13 cellular contexts compared by ENCODE assay signal in the genomic region with DNA sequence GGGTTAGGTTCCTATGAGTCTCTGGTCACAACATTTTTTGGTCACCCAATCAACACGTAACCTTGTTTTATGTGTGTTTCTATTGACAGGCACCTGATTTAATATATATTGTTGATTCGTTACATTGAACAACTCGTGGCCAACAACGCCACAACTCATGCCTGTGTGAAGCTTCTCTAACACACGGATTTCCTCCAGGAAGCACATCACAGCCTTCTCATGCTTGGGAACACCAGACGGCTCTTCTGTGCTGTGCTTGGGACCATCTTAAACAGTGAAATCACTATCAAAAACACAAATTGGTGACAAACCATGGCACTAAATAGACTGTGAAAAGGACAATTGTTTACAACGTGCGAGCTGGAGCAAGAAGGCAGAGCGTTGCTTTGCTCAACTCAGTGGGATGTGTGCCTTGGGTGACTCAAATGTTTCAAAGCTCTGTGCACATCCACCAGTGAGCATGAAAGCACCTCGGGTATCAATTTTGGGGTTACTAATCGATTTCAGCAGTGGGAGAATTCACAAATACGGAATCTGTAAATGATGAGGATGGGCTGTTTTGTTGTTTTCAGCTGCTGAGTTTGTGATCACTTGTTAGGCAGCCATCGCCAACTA.
DNase-seq lines count a peak whose midpoint lies in the region; ATAC-seq and TF ChIP-seq lines count a peak whose summit lies in the region.
"Had no signal": no experiment of that assay in that cellular context is flagged by ENCODE, and none has a peak within 500 bp of the region (broad histone marks: within the 10 kb centered on the region; RNA-seq: fewer than 3 reads in every experiment).

No MANE protein-coding gene starts in this region.

- H3K79me2 ChIP-seq in PC-3 (ENCODE audit: low read length) = no peaks in the 10 kb centered on the region

- ATAC-seq in PC-3 (peak; percentile 7), lower lobe of right lung (no peak), upper lobe of left lung (ENCODE audit: low FRiP score in 2 of 2) (peak in 1 of 2 donors; percentile 55), GM21825 (IDR thresholded peaks at IDR 0.05; ENCODE audit: unreplicated experiment) (no peak)
- ATAC-seq: stimulated activated effector memory CD8-positive, alpha-beta T cell treated with anti-CD3 and anti-CD28 coated beads, Interleukin-12 subunit alpha, Interleukin-12 subunit beta, amount 100 ng/mL, for 72 hours had no signal

- no peak for TF ChIP-seq POLR2A in upper lobe of left lung (IDR thresholded peaks at IDR 0.05)

- no peak for DNase-seq in PC-3
- DNase-seq in caudate nucleus (lab: John Stamatoyannopoulos, UW) = no peak
- DNase-seq in lower lobe of right lung = no peak
- DNase-seq in upper lobe of left lung = no peak
- no peak for DNase-seq in CD1c-positive myeloid dendritic cell (ENCODE audit: extremely low spot score)
- no peak for DNase-seq in cerebellar nuclear complex (lab: John Stamatoyannopoulos, UW)
- DNase-seq: central memory CD4-positive, alpha-beta T cell; H7; NK-92 treated with Interleukin-12 subunit alpha and Interleukin-12 subunit beta, amount 100 ng/mL, for 24 hours; stimulated activated CD4-positive, alpha-beta T cell treated with anti-CD3 and anti-CD28 coated beads, Interleukin-4, amount 100 ng/mL, for 1 hour had no signal

- peak overlapping the region; percentile 78 for H3K4me2 ChIP-seq in PC-3 (ENCODE audit: low read length)

- H2AFZ ChIP-seq in PC-3 (ENCODE audit: low read length) = peak overlapping the region; percentile 58

- TF ChIP-seq CTCF in PC-3 (conservative IDR thresholded peaks at IDR 0.05; ENCODE audit: low read depth, low read length) (no peak), lower lobe of right lung (IDR thresholded peaks at IDR 0.05) (no peak), upper lobe of left lung (IDR thresholded peaks at IDR 0.05) (no peak)

- no peak for TF ChIP-seq EP300 in upper lobe of left lung (IDR thresholded peaks at IDR 0.05)

- H3K4me1 ChIP-seq in PC-3 (ENCODE audit: insufficient read depth, low read length) (peaks cover 61% of the 10 kb centered on the region), lower lobe of right lung (peaks cover 16% of the 10 kb centered on the region), upper lobe of left lung (peaks cover 0 to 7% (median 2%) of the 10 kb centered on the region in 4 donors)

- POLR2A ChIA-PET in PC-3 (lab: Charles Lee; ENCODE audit: unreplicated experiment) = interaction anchor here (0.5 to 1.2 kb wide), 3 partner anchors 11 to 302 kb away, joined by 4 to 13 read pairs (median 6); no protein-coding TSS in a partner anchor

- no peaks in the 10 kb centered on the region for H3K9me3 ChIP-seq in PC-3 (ENCODE audit: low read length)
- no peaks in the 10 kb centered on the region for H3K9me3 ChIP-seq in lower lobe of right lung
- H3K9me3 ChIP-seq in upper lobe of left lung = no peaks in the 10 kb centered on the region
- H3K9me3 ChIP-seq: pancreas had no signal

- H3K36me3 ChIP-seq in PC-3 (ENCODE audit: low read depth, low read length) = no peaks in the 10 kb centered on the region
- no peaks in the 10 kb centered on the region for H3K36me3 ChIP-seq in lower lobe of right lung
- no peaks in the 10 kb centered on the region for H3K36me3 ChIP-seq in upper lobe of left lung
- H3K36me3 ChIP-seq: pancreas had no signal

- H3K27me3 ChIP-seq in PC-3 (ENCODE audit: low read length) = no peaks in the 10 kb centered on the region
- H3K27me3 ChIP-seq in lower lobe of right lung (ENCODE audit: low read depth) = no peaks in the 10 kb centered on the region
- H3K27me3 ChIP-seq in upper lobe of left lung = no peaks in the 10 kb centered on the region
- H3K27me3 ChIP-seq: pancreas had no signal

- BruUV-seq in PC-3 (replicated peaks; lab: Mats Ljungman, UMichigan) = no TSS peak

- H3K4me3 ChIP-seq in PC-3 (ENCODE audit: low read length) (peak overlapping the region; percentile 54), lower lobe of right lung (no peak overlapping the region), upper lobe of left lung (no peak overlapping the region)
- H3K4me3 ChIP-seq: pancreas had no signal

- H3F3A ChIP-seq in PC-3 (ENCODE audit: low read length, unreplicated experiment) = peaks cover 11% of the 10 kb centered on the region

- intact Hi-C loops in PC-3 (cut with micrococcal nuclease) = loop anchor here (10.0 kb wide), 1 partner anchor 124 kb away; no protein-coding TSS in a partner anchor
- intact Hi-C loops in lower lobe of right lung (cut with DNase I) = no loop called here

- H3K27ac ChIP-seq in PC-3 (ENCODE audit: low read length) = peak overlapping the region; percentile 89
- peak overlapping the region; percentile 8 for H3K27ac ChIP-seq in caudate nucleus (ENCODE audit: low read depth, low read length)
- peak overlapping the region; percentile 9 for H3K27ac ChIP-seq in lower lobe of right lung
- peak overlapping the region in 3 of 4 donors; percentile 1 to 57 (median 35) for H3K27ac ChIP-seq in upper lobe of left lung

- peak overlapping the region; percentile 33 for H3K9ac ChIP-seq in PC-3 (ENCODE audit: low read length)

- WGBS in upper lobe of left lung, 2 donors = 74 to 85% methylated on average over 13 of the region's 13 CpGs

- CTCF ChIA-PET in PC-3 (lab: Charles Lee) = interaction anchor here (0.6 to 0.9 kb wide), 3 partner anchors 134 to 232 kb away, joined by 3 to 6 read pairs (median 3); no protein-coding TSS in a partner anchor

- H4K20me1 ChIP-seq in PC-3 (ENCODE audit: low read length) = no peaks in the 10 kb centered on the region

- H3K9me2 ChIP-seq in PC-3 (replicated peaks; ENCODE audit: low read length) = no peaks in the 10 kb centered on the region

Comparison
In these comparisons a context has a peak if more than half of its experiments do, and no peak if none do; other contexts are left out.
1. H3K27ac ChIP-seq: peak in every context shown above with its lines; median percentile 89 in PC-3; 35 in upper lobe of left lung; 9 in lower lobe of right lung; 8 in caudate nucleus.